ENCODE assay signal across 14 cellular contexts in genomic region chr3:196141866-196142673, GRCh38.
DNase-seq lines count a peak whose midpoint lies in the region; ATAC-seq, FAIRE-seq and TF ChIP-seq lines count a peak whose summit lies in the region.
"Had no signal": no experiment of that assay in that cellular context is flagged by ENCODE, and none has a peak within 500 bp of the region (broad histone marks: within the 10 kb centered on the region; RNA-seq: fewer than 3 reads in every experiment).

No MANE protein-coding gene starts in this region.

- H3K9me3 ChIP-seq in effector memory CD4-positive, alpha-beta T cell (ENCODE audit: control insufficient read depth, low read length), result no peaks in the 10 kb centered on the region
- H3K9me3 ChIP-seq: tibial nerve had no signal

- intact Hi-C loops in activated naive CD4-positive, alpha-beta T cell treated with anti-CD3 and anti-CD28 coated beads for 36 hours (cut with micrococcal nuclease), result no loop called here
- intact Hi-C loops in head of caudate nucleus (cut with DNase I), result no loop called here

- CTCF ChIA-PET in activated naive CD4-positive, alpha-beta T cell treated with anti-CD3 and anti-CD28 coated beads for 36 hours (lab: Charles Lee), result no interaction called here

- no peaks in the 10 kb centered on the region for H3K27me3 Mint-ChIP-seq in activated naive CD4-positive, alpha-beta T cell treated with anti-CD3 and anti-CD28 coated beads, Interleukin-2, amount 50 U/mL, for 24 hours
- no peaks in the 10 kb centered on the region for H3K27me3 Mint-ChIP-seq in activated naive CD4-positive, alpha-beta T cell treated with anti-CD3 and anti-CD28 coated beads for 36 hours (ENCODE audit: low read depth)
- no peaks in the 10 kb centered on the region for H3K27me3 Mint-ChIP-seq in memory B cell

- no peak for ATAC-seq in memory B cell (ENCODE audit: low read depth)
- ATAC-seq: Right ventricle myocardium inferior had no signal

- H3K4me1 ChIP-seq in effector memory CD4-positive, alpha-beta T cell (ENCODE audit: control insufficient read depth, insufficient read depth, low read length, poor library complexity, severe bottlenecking), result no peaks in the 10 kb centered on the region

- no peak overlapping the region for H3K4me3 Mint-ChIP-seq in activated naive CD4-positive, alpha-beta T cell treated with anti-CD3 and anti-CD28 coated beads, Interleukin-2, amount 50 U/mL, for 24 hours
- no peak overlapping the region for H3K4me3 Mint-ChIP-seq in activated naive CD4-positive, alpha-beta T cell treated with anti-CD3 and anti-CD28 coated beads for 36 hours
- H3K4me3 Mint-ChIP-seq in memory B cell, result no peak overlapping the region
- H3K4me3 Mint-ChIP-seq: activated naive CD8-positive, alpha-beta T cell treated with anti-CD3 and anti-CD28 coated beads, Interleukin-2, amount 10 ng/mL, durations not matched to agents 7 days and 5 days had no signal

- no peaks in the 10 kb centered on the region for H3K36me3 ChIP-seq in bronchial epithelial cell (ENCODE audit: control insufficient read depth, insufficient read depth, low read length)
- no peaks in the 10 kb centered on the region for H3K36me3 ChIP-seq in effector memory CD4-positive, alpha-beta T cell (ENCODE audit: control insufficient read depth, insufficient read depth, low read length)
- H3K36me3 ChIP-seq: tibial nerve had no signal

- H3K27me3 ChIP-seq in bronchial epithelial cell (ENCODE audit: control insufficient read depth, insufficient read depth, low read length), result no peaks in the 10 kb centered on the region
- no peaks in the 10 kb centered on the region for H3K27me3 ChIP-seq in effector memory CD4-positive, alpha-beta T cell (replicated peaks; ENCODE audit: control insufficient read depth, insufficient read depth, low read length, poor library complexity, severe bottlenecking)
- H3K27me3 ChIP-seq: tibial nerve had no signal

- peak overlapping the region; percentile 75 for H3K27ac Mint-ChIP-seq in activated naive CD4-positive, alpha-beta T cell treated with anti-CD3 and anti-CD28 coated beads, Interleukin-2, amount 50 U/mL, for 24 hours
- H3K27ac Mint-ChIP-seq in activated naive CD4-positive, alpha-beta T cell treated with anti-CD3 and anti-CD28 coated beads for 36 hours, result no peak overlapping the region
- peak overlapping the region; percentile 12 for H3K27ac Mint-ChIP-seq in memory B cell
- H3K27ac Mint-ChIP-seq: activated naive CD8-positive, alpha-beta T cell treated with anti-CD3 and anti-CD28 coated beads, Interleukin-2, amount 10 ng/mL, durations not matched to agents 7 days and 5 days had no signal

- no peaks in the 10 kb centered on the region for H3K36me3 Mint-ChIP-seq in activated naive CD4-positive, alpha-beta T cell treated with anti-CD3 and anti-CD28 coated beads, Interleukin-2, amount 50 U/mL, for 24 hours
- no peaks in the 10 kb centered on the region for H3K36me3 Mint-ChIP-seq in activated naive CD4-positive, alpha-beta T cell treated with anti-CD3 and anti-CD28 coated beads for 36 hours (ENCODE audit: low read depth)
- no peaks in the 10 kb centered on the region for H3K36me3 Mint-ChIP-seq in memory B cell

- FAIRE-seq in bronchial epithelial cell (lab: Jason Lieb, UNC), result no peak
- FAIRE-seq: islet of Langerhans had no signal

- no peak for DNase-seq in activated naive CD4-positive, alpha-beta T cell treated with anti-CD3 and anti-CD28 coated beads for 36 hours
- DNase-seq in bronchial epithelial cell (ENCODE audit: low read depth) (peak; percentile 68), memory B cell (ENCODE audit: low spot score in 2 of 2) (no peak), hepatic stellate cell (ENCODE audit: low spot score) (no peak), substantia nigra (lab: John Stamatoyannopoulos, UW) (no peak), head of caudate nucleus (no peak)
- DNase-seq in effector memory CD4-positive, alpha-beta T cell, result no peak
- DNase-seq: activated CD8-positive, alpha-beta memory T cell treated with anti-CD3 and anti-CD28 coated beads, Interleukin-2, amount 50 U/mL, for 4 hours; activated naive CD8-positive, alpha-beta T cell treated with anti-CD3 and anti-CD28 coated beads, Interleukin-2, amount 10 ng/mL, durations not matched to agents 7 days and 5 days; NCI-H446 treated with DMSO at 0.1 percent for 48 hours had no signal

- H3K4me1 Mint-ChIP-seq in activated naive CD4-positive, alpha-beta T cell treated with anti-CD3 and anti-CD28 coated beads, Interleukin-2, amount 50 U/mL, for 24 hours, result no peaks in the 10 kb centered on the region
- no peaks in the 10 kb centered on the region for H3K4me1 Mint-ChIP-seq in activated naive CD4-positive, alpha-beta T cell treated with anti-CD3 and anti-CD28 coated beads for 36 hours (ENCODE audit: low read depth)
- H3K4me1 Mint-ChIP-seq in memory B cell, result peaks cover 16% of the 10 kb centered on the region
- H3K4me1 Mint-ChIP-seq: activated naive CD8-positive, alpha-beta T cell treated with anti-CD3 and anti-CD28 coated beads, Interleukin-2, amount 10 ng/mL, durations not matched to agents 7 days and 5 days had no signal

- H3K27ac ChIP-seq in substantia nigra (ENCODE audit: low read depth, low read length, poor library complexity, severe bottlenecking), result no peak overlapping the region
- H3K27ac ChIP-seq in effector memory CD4-positive, alpha-beta T cell (ENCODE audit: insufficient read depth, low read length, poor library complexity, severe bottlenecking), result no peak overlapping the region
- H3K27ac ChIP-seq: tibial nerve had no signal

- TF ChIP-seq CTCF in bronchial epithelial cell (IDR thresholded peaks at IDR 0.05; ENCODE audit: insufficient read depth, low read length, severe bottlenecking), result no peak

- no peak overlapping the region for H3K4me3 ChIP-seq in bronchial epithelial cell (ENCODE audit: low read depth, low read length)
- no peak overlapping the region for H3K4me3 ChIP-seq in effector memory CD4-positive, alpha-beta T cell (ENCODE audit: insufficient read depth, low read depth, low read length, poor library complexity, severe bottlenecking)
- H3K4me3 ChIP-seq: tibial nerve had no signal

- no peaks in the 10 kb centered on the region for H3K9me3 Mint-ChIP-seq in activated naive CD4-positive, alpha-beta T cell treated with anti-CD3 and anti-CD28 coated beads, Interleukin-2, amount 50 U/mL, for 24 hours
- no peaks in the 10 kb centered on the region for H3K9me3 Mint-ChIP-seq in activated naive CD4-positive, alpha-beta T cell treated with anti-CD3 and anti-CD28 coated beads for 36 hours
- H3K9me3 Mint-ChIP-seq in memory B cell, result no peaks in the 10 kb centered on the region
- H3K9me3 Mint-ChIP-seq: activated naive CD8-positive, alpha-beta T cell treated with anti-CD3 and anti-CD28 coated beads, Interleukin-2, amount 10 ng/mL, durations not matched to agents 7 days and 5 days had no signal
